21 cellular contexts compared by ENCODE assay signal in genomic region chr1:119510046-119510445, GRCh38. TPM values are rescaled to one million over a fixed set of nuclear protein-coding genes. Genes with fewer than 3 reads are reported as not detected.
DNase-seq lines count a peak whose midpoint lies in the region; ATAC-seq and TF ChIP-seq lines count a peak whose summit lies in the region.
"Had no signal": no experiment of that assay in that cellular context is flagged by ENCODE, and none has a peak within 500 bp of the region (broad histone marks: within the 10 kb centered on the region; RNA-seq: fewer than 3 reads in every experiment).

No MANE protein-coding gene starts in this region.

- H3K27me3 ChIP-seq in RWPE2 (ENCODE audit: insufficient read depth, poor library complexity, severe bottlenecking): no peaks in the 10 kb centered on the region
- no peaks in the 10 kb centered on the region for H3K27me3 ChIP-seq in foreskin keratinocyte
- H3K27me3 ChIP-seq: BE2C had no signal

- no peak overlapping the region for H3K27ac Mint-ChIP-seq in stimulated activated naive CD8-positive, alpha-beta T cell treated with anti-CD3 and anti-CD28 coated beads, Interleukin-15, amount 100 ng/mL, for 72 hours
- H3K27ac Mint-ChIP-seq: CD4-positive, CD25-positive, alpha-beta regulatory T cell; CD8-positive, alpha-beta memory T cell; HFFc6 had no signal

- DNase-seq in NCI-H226 (peak; percentile 67), RWPE2 (ENCODE audit: low spot score) (no peak), foreskin keratinocyte (peak; percentile 56 to 84), DMS153 treated with DMSO at 0.1 percent for 48 hours (lab: John Stamatoyannopoulos, UW; ENCODE audit: unreplicated experiment) (no peak)
- DNase-seq in stimulated activated CD4-positive, alpha-beta T cell treated with anti-CD3 and anti-CD28 coated beads, Interleukin-12 subunit alpha, Interleukin-12 subunit beta, amount 100 ng/mL, for 4 hours: no peak
- DNase-seq in stimulated activated naive CD8-positive, alpha-beta T cell treated with anti-CD3 and anti-CD28 coated beads, Interleukin-15, amount 100 ng/mL, for 72 hours: no peak
- DNase-seq: ACHN; BE2C; C1 segment of cervical spinal cord; CD4-positive, CD25-positive, alpha-beta regulatory T cell; CD8-positive, alpha-beta memory T cell; COR-L47; DMS 273 treated with DMSO at 0.1 percent for 48 hours; DMS79; GF-D8; GOT3; H7; HFFc6 had no signal

- H3K4me3 ChIP-seq in RWPE2 (ENCODE audit: severe bottlenecking): no peak overlapping the region

- no peaks in the 10 kb centered on the region for H3K9me3 Mint-ChIP-seq in stimulated activated naive CD8-positive, alpha-beta T cell treated with anti-CD3 and anti-CD28 coated beads, Interleukin-15, amount 100 ng/mL, for 72 hours
- H3K9me3 Mint-ChIP-seq: HFFc6 had no signal

- no peak overlapping the region for H3K27ac ChIP-seq in RWPE2 (ENCODE audit: poor library complexity, severe bottlenecking)
- H3K27ac ChIP-seq in foreskin keratinocyte: no peak overlapping the region
- H3K27ac ChIP-seq: HL-60 had no signal

- H3K27me3 Mint-ChIP-seq in stimulated activated naive CD8-positive, alpha-beta T cell treated with anti-CD3 and anti-CD28 coated beads, Interleukin-15, amount 100 ng/mL, for 72 hours: no peaks in the 10 kb centered on the region
- H3K27me3 Mint-ChIP-seq: CD4-positive, CD25-positive, alpha-beta regulatory T cell had no signal

- no peaks in the 10 kb centered on the region for H3K9me3 ChIP-seq in RWPE2 (ENCODE audit: severe bottlenecking)
- H3K9me3 ChIP-seq: BE2C had no signal

- ATAC-seq in RWPE2 (ENCODE audit: low read depth) (peak; percentile 45; the same call in 2 of the 3 replicates), foreskin keratinocyte (peak; percentile 68)
- ATAC-seq in stimulated activated naive CD8-positive, alpha-beta T cell treated with anti-CD3 and anti-CD28 coated beads, Interleukin-15, amount 100 ng/mL, for 72 hours: no peak
- ATAC-seq: HCT116 had no signal

- H3K4me1 ChIP-seq in RWPE2 (ENCODE audit: insufficient read depth, poor library complexity, severe bottlenecking) (no peaks in the 10 kb centered on the region), foreskin keratinocyte (peaks cover 6% of the 10 kb centered on the region)
- H3K4me1 ChIP-seq: BE2C had no signal

- no peak overlapping the region for H3K4me3 Mint-ChIP-seq in stimulated activated naive CD8-positive, alpha-beta T cell treated with anti-CD3 and anti-CD28 coated beads, Interleukin-15, amount 100 ng/mL, for 72 hours
- H3K4me3 Mint-ChIP-seq: CD4-positive, CD25-positive, alpha-beta regulatory T cell; CD8-positive, alpha-beta memory T cell; HFFc6 had no signal

- TF ChIP-seq CTCF in RWPE2 (IDR thresholded peaks at IDR 0.05; ENCODE audit: poor library complexity, severe bottlenecking) (no peak), foreskin keratinocyte (conservative IDR thresholded peaks at IDR 0.05) (no peak)

- no peaks in the 10 kb centered on the region for H3K4me1 Mint-ChIP-seq in stimulated activated naive CD8-positive, alpha-beta T cell treated with anti-CD3 and anti-CD28 coated beads, Interleukin-15, amount 100 ng/mL, for 72 hours
- H3K4me1 Mint-ChIP-seq: CD4-positive, CD25-positive, alpha-beta regulatory T cell; CD8-positive, alpha-beta memory T cell had no signal

- H3K36me3 ChIP-seq in RWPE2 (ENCODE audit: low read depth): no peaks in the 10 kb centered on the region
- H3K36me3 ChIP-seq: BE2C had no signal

RNA-seq across cellular contexts. Expression of gene HSD3B1, which starts 3.0 kb away (rescaled TPM):
- 0.07 TPM in 1 of 2 replicates, not detected in the other for total RNA-seq in foreskin keratinocyte
- 0.06 and 0.08 TPM in 2 replicates for polyA plus RNA-seq in foreskin keratinocyte
- total RNA-seq: CD4-positive, CD25-positive, alpha-beta regulatory T cell; CD8-positive, alpha-beta memory T cell; H7; HFFc6; HT1080 had no signal
- polyA plus RNA-seq: CD4-positive, CD25-positive, alpha-beta regulatory T cell; CD8-positive, alpha-beta memory T cell had no signal

Comparison
In these comparisons a context has a peak if more than half of its experiments do, and no peak if none do; other contexts are left out.
1. DNase-seq: peak in NCI-H226 (single experiment) and foreskin keratinocyte (2 of 2); none in RWPE2 (single experiment), DMS153 treated with DMSO at 0.1 percent for 48 hours (single experiment), stimulated activated CD4-positive, alpha-beta T cell treated with anti-CD3 and anti-CD28 coated beads, Interleukin-12 subunit alpha, Interleukin-12 subunit beta, amount 100 ng/mL, for 4 hours (single experiment) and stimulated activated naive CD8-positive, alpha-beta T cell treated with anti-CD3 and anti-CD28 coated beads, Interleukin-15, amount 100 ng/mL, for 72 hours (0 of 2).